In the genomic region with DNA sequence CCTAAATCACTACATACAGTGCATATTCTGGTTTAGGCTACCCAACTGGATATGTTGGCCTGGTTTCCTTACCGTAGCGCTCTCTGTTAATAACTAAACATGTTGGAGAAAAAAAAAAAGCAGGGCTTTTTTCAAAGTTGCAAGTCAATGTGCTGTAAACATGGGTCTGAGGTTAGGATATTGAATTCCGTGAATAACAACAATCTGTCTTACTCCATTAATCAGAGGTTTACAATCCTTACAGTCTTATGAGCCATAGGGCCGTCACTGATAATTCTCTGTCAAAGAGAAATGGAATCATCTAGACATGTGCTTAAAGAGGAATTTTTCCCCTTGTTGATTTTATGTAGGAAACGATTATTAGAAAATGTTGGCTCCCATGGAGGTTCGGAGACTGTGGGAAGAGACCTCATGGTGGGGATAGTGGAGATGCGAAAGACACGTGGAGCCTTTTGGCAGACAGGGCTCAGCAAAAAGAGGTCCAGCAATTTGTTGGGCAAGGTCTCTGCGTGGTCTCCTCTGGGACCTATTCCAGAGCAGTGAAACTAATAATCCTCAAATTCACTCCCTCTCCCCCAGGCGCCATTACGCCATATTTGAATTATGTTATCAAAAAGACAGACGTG, we compare ENCODE assay signal across 17 cellular contexts.
DNase-seq lines count a peak whose midpoint lies in the region; ATAC-seq and TF ChIP-seq lines count a peak whose summit lies in the region.
"Had no signal": no experiment of that assay in that cellular context is flagged by ENCODE, and none has a peak within 500 bp of the region (broad histone marks: within the 10 kb centered on the region; RNA-seq: fewer than 3 reads in every experiment).

No MANE protein-coding gene starts in this region.

- no peaks in the 10 kb centered on the region for H3K27me3 ChIP-seq in PC-9 (ENCODE audit: insufficient read depth, low read depth)
- H3K27me3 ChIP-seq: BLaER1 had no signal

- H3K9me2 ChIP-seq in PC-9 (ENCODE audit: insufficient read depth), result no peaks in the 10 kb centered on the region

- BruUV-seq in PC-9 (replicated peaks; lab: Mats Ljungman, UMichigan), result no TSS peak

- no peak overlapping the region for H3K4me2 ChIP-seq in PC-9
- H3K4me2 ChIP-seq: BLaER1, KMS-11 had no signal

- ATAC-seq in HG03139 (IDR thresholded peaks at IDR 0.05; ENCODE audit: unreplicated experiment), result no peak

- no peaks in the 10 kb centered on the region for H4K20me1 ChIP-seq in PC-9 (ENCODE audit: insufficient read depth)
- H4K20me1 ChIP-seq: BLaER1 had no signal

- DNase-seq in AG09319 (ENCODE audit: extremely low read depth, low read depth) (peak; percentile 30), amniotic epithelial cell (ENCODE audit: low read depth) (peak; percentile 78), kidney tubule cell (ENCODE audit: low spot score) (peak; percentile 45), renal cortical epithelial cell (ENCODE audit: low read depth) (peak; percentile 56), NCI-H1105 (lab: John Stamatoyannopoulos, UW) (no peak), PC-9 (no peak), H4 (ENCODE audit: low spot score) (no peak)
- DNase-seq: CD4-positive, alpha-beta memory T cell; DMS153; DMS79; GDM1; GM23248; HCEC 1CT; HFFc6 had no signal

- no peaks in the 10 kb centered on the region for H3F3A ChIP-seq in PC-9 (ENCODE audit: insufficient read depth, low read depth)

- H2AFZ ChIP-seq in PC-9, result no peak overlapping the region
- H2AFZ ChIP-seq: GM23248 had no signal

- H3K27ac ChIP-seq in PC-9, result no peak overlapping the region
- H3K27ac ChIP-seq: BLaER1, GM23248, KMS-11 had no signal

- H3K4me1 ChIP-seq in PC-9 (replicated peaks; ENCODE audit: insufficient read depth), result no peaks in the 10 kb centered on the region

- TF ChIP-seq CTCF in AG09319 (IDR thresholded peaks at IDR 0.05; ENCODE audit: low read depth, low read length) (no peak), PC-9 (conservative IDR thresholded peaks at IDR 0.05) (no peak)

- no peaks in the 10 kb centered on the region for H3K79me2 ChIP-seq in PC-9 (ENCODE audit: low read depth)

- POLR2A ChIA-PET in PC-9 (lab: Charles Lee; ENCODE audit: unreplicated experiment), result no interaction called here

- CTCF ChIA-PET in PC-9 (lab: Charles Lee), result no interaction called here

- no peaks in the 10 kb centered on the region for H3K9me3 ChIP-seq in PC-9 (ENCODE audit: insufficient read depth, low read depth)
- H3K9me3 ChIP-seq: BLaER1 had no signal

- H3K36me3 ChIP-seq in PC-9 (ENCODE audit: low read depth), result no peaks in the 10 kb centered on the region
- H3K36me3 ChIP-seq: BLaER1 had no signal

- intact Hi-C loops in PC-9 (cut with micrococcal nuclease; ENCODE audit: unreplicated experiment), result no loop called here

- no peak overlapping the region for H3K4me3 ChIP-seq in PC-9
- H3K4me3 ChIP-seq: BLaER1, GM23248 had no signal

Comparison
In these comparisons a context has a peak if more than half of its experiments do, and no peak if none do; other contexts are left out.
1. DNase-seq: peak in AG09319 (single experiment), amniotic epithelial cell (single experiment), kidney tubule cell (single experiment) and renal cortical epithelial cell (single experiment); none in NCI-H1105 (single experiment), PC-9 (0 of 2) and H4 (single experiment).